Comparison of ENCODE assay signal across 25 cellular contexts in genomic region chr14:51806624-51807023, GRCh38. TPM values are rescaled to one million over a fixed set of nuclear protein-coding genes. Genes with fewer than 3 reads are reported as not detected.
"Had no signal": no experiment of that assay in that cellular context is flagged by ENCODE, and none has a peak within 500 bp of the region (broad histone marks: within the 10 kb centered on the region; RNA-seq: fewer than 3 reads in every experiment).

No MANE protein-coding gene starts in this region.

- H3K27ac Mint-ChIP-seq: activated naive CD8-positive, alpha-beta T cell; activated T-helper 2 cell treated with anti-CD3 and anti-CD28 coated beads, Interferon-gamma antibody, Interleukin-2, Interleukin-4, amounts not matched to agents 10 μg/mL and 5 μg/mL and 100 μg/mL, durations not matched to agents 14 hours and 24 hours and 36 hours; endodermal cell; stimulated activated memory B cell treated with anti-CD40 and anti-IgM and Interleukin-4, amounts not matched to agents 10 μg/mL and 1 μg/mL and 100 μg/mL, for 72 hours; WTC11 had no signal

- H3K4me3 Mint-ChIP-seq: activated naive CD8-positive, alpha-beta T cell; activated T-cell treated with anti-CD3 and anti-CD28 coated beads, Interleukin-2, amount 50 U/mL, for 4 hours; endodermal cell; stimulated activated memory B cell treated with anti-CD40 and anti-IgM and Interleukin-4, amounts not matched to agents 10 μg/mL and 1 μg/mL and 100 μg/mL, for 72 hours; WTC11 had no signal

- H3K9me3 ChIP-seq: testis, vagina had no signal

- H3K4me3 ChIP-seq: left ventricle myocardium inferior, stomach, testis, vagina had no signal

- H3K27ac ChIP-seq: left ventricle myocardium inferior, parathyroid adenoma, stomach, testis, vagina had no signal

- H3K36me3 Mint-ChIP-seq: activated naive CD8-positive, alpha-beta T cell; stimulated activated memory B cell treated with anti-CD40 and anti-IgM and Interleukin-4, amounts not matched to agents 10 μg/mL and 1 μg/mL and 100 μg/mL, for 72 hours had no signal

- H3K4me1 ChIP-seq: left ventricle myocardium inferior, parathyroid adenoma, testis, vagina had no signal

- H3K79me2 ChIP-seq: parathyroid adenoma had no signal

- H3K4me1 Mint-ChIP-seq: endodermal cell; stimulated activated memory B cell treated with anti-CD40 and anti-IgM and Interleukin-4, amounts not matched to agents 10 μg/mL and 1 μg/mL and 100 μg/mL, for 72 hours; WTC11 had no signal

- H3K9ac ChIP-seq: parathyroid adenoma had no signal

- H3K36me3 ChIP-seq: left ventricle myocardium inferior, stomach, vagina had no signal

- FAIRE-seq: bronchial epithelial cell, kidney, TTC549 had no signal

- ATAC-seq: activated T-cell treated with anti-CD3 and anti-CD28 coated beads, Interleukin-2, amount 50 U/mL, for 4 hours; stimulated activated memory B cell treated with anti-CD40 and anti-IgM and Interleukin-4, amounts not matched to agents 10 μg/mL and 1 μg/mL and 100 μg/mL, for 72 hours; WTC11 had no signal

- H2AFZ ChIP-seq: parathyroid adenoma had no signal

- H3K27me3 ChIP-seq: stomach, testis, vagina had no signal

- DNase-seq: activated CD4-positive, alpha-beta T cell treated with anti-CD3 and anti-CD28 coated beads, Interleukin-2, amount 50 U/mL, for 4 hours; activated CD8-positive, alpha-beta memory T cell treated with anti-CD3 and anti-CD28 coated beads, Interleukin-2, amount 50 U/mL, for 48 hours; activated naive CD4-positive, alpha-beta T cell; activated T-cell treated with anti-CD3 and anti-CD28 coated beads, Interleukin-2, amount 50 U/mL, for 4 hours; amniotic stem cell; cerebellar nuclear complex; cortex of kidney; endodermal cell; kidney; left ventricle myocardium inferior; mammary epithelial cell; nucleus accumbens; stimulated activated CD4-positive, alpha-beta T cell treated with anti-CD3 and anti-CD28 coated beads, Interleukin-1b, Interleukin-23, amount 100 ng/mL, for 48 hours; stomach; T-helper 1 cell; testis; trophoblast cell had no signal

RNA-seq across cellular contexts. Expression of gene GNG2, which starts 53.8 kb away (rescaled TPM):
- total RNA-seq: bronchial epithelial cell had no signal
